ENCODE assay signal across 15 cellular contexts in the genomic region with DNA sequence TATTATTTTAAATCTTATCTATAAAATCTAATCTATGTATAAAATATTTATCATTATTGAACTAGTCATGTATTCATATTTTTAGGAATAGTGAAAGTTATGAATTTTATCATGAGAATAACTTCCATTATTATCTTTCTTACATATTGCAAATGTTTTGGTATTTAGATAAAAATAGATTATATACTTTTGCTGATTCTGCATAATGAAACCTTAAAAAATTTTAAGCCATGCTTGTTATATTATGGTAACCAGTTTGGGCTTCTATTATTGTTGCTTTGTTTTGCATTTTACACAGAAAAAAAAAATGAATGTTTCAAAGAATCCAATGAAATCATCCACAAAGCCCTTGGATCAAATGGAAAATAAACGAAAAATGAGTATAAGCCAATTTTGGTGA.
DNase-seq lines count a peak whose midpoint lies in the region; ATAC-seq, FAIRE-seq and TF ChIP-seq lines count a peak whose summit lies in the region.
"Had no signal": no experiment of that assay in that cellular context is flagged by ENCODE, and none has a peak within 500 bp of the region (broad histone marks: within the 10 kb centered on the region; RNA-seq: fewer than 3 reads in every experiment).

No MANE protein-coding gene starts in this region.

- BruUV-seq in Panc1 (replicated peaks; lab: Mats Ljungman, UMichigan) = no TSS peak

- H3K27ac ChIP-seq in Panc1 (ENCODE audit: low read length) = peak overlapping the region; percentile 44; the same call in 1 of the 2 replicates
- H3K27ac ChIP-seq: BLaER1 had no signal

- DNase-seq in D721Med (ENCODE audit: insufficient read length, low spot score) = no peak
- no peak for DNase-seq in Panc1 (ENCODE audit: low read depth, low spot score)
- DNase-seq in NCI-H2107 (lab: John Stamatoyannopoulos, UW) = no peak
- no peak for DNase-seq in activated effector memory CD4-positive, alpha-beta T cell treated with anti-CD3 and anti-CD28 coated beads, Interleukin-2, amount 50 U/mL, for 16 hours
- DNase-seq: CD4-positive, alpha-beta memory T cell; DMS53; DND-41; EL; H9 had no signal

- intact Hi-C loops in Panc1 (cut with micrococcal nuclease; ENCODE audit: unreplicated experiment) = no loop called here

- ATAC-seq in Panc1 (no peak), GM21619 (IDR thresholded peaks at IDR 0.05; ENCODE audit: unreplicated experiment) (no peak)

- CTCF ChIA-PET in Panc1 (lab: Charles Lee) = no interaction called here

- no peak overlapping the region for H3K4me3 ChIP-seq in Panc1 (ENCODE audit: low read depth in 2 of 2, low read length in 2 of 2)
- H3K4me3 ChIP-seq: BLaER1 had no signal

- POLR2A ChIA-PET in Panc1 (lab: Charles Lee) = no interaction called here

- TF ChIP-seq CTCF in D721Med (IDR thresholded peaks at IDR 0.05; ENCODE audit: insufficient read depth, missing control alignments) (no peak), Panc1 (IDR thresholded peaks at IDR 0.05) (no peak)

- H3K27me3 ChIP-seq in Panc1 (ENCODE audit: control insufficient read depth, insufficient read depth, low read length) = no peaks in the 10 kb centered on the region
- H3K27me3 ChIP-seq: BLaER1 had no signal

- in situ Hi-C loops in Panc1 (cut with HindIII; ENCODE audit: low pct_unique_long_range_greater_than_20kb, low sequenced_read_pairs) = no loop called here

- H3K36me3 ChIP-seq in Panc1 (ENCODE audit: control insufficient read depth, insufficient read depth, low read length) = no peaks in the 10 kb centered on the region
- H3K36me3 ChIP-seq: BLaER1 had no signal

- FAIRE-seq in D721Med (lab: Jason Lieb, UNC) (peak; percentile 16), endometrium (lab: Jason Lieb, UNC) (peak; percentile 65)
- FAIRE-seq: GM12891, GM18507, H1 had no signal

- 0 out of 2 replicates have a peak, but pooled peaks cover 3% of the 10 kb centered on the region for H3K9me3 ChIP-seq in Panc1 (ENCODE audit: control insufficient read depth, insufficient read depth, low read depth, low read length)
- H3K9me3 ChIP-seq: BLaER1 had no signal

- no peaks in the 10 kb centered on the region for H3K4me1 ChIP-seq in Panc1 (ENCODE audit: control insufficient read depth, insufficient read depth, low read length)
- H3K4me1 ChIP-seq: BLaER1 had no signal
